ENCODE assay signal across 14 cellular contexts in the genomic region with DNA sequence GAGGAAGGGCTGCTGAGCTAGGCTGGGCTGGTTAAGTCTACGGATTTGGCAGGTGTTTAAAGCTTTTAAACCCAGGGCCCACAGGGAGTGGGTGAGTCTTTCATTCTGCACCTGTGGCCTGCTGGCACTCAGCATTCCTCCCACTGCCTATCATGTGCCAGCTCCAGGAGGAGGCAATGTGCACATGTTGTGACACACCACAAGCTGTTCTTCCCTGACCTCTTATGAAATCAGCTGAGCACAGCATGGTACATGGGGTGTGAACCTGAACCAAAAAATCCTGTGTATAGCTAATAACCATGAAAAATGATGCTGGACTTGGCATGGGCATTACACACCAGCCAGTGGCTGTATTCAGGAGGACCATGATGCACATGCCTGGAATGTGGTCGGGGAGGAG.
DNase-seq lines count a peak whose midpoint lies in the region; ATAC-seq, FAIRE-seq and TF ChIP-seq lines count a peak whose summit lies in the region.
"Had no signal": no experiment of that assay in that cellular context is flagged by ENCODE, and none has a peak within 500 bp of the region (broad histone marks: within the 10 kb centered on the region; RNA-seq: fewer than 3 reads in every experiment).

No MANE protein-coding gene starts in this region.

- H3K4me3 Mint-ChIP-seq in MCF 10A (ENCODE audit: unreplicated experiment): no peak overlapping the region
- H3K4me3 Mint-ChIP-seq in Caco-2 (ENCODE audit: unreplicated experiment): no peak overlapping the region
- H3K4me3 Mint-ChIP-seq: activated T-cell treated with anti-CD3 and anti-CD28 coated beads, Interleukin-2, amount 50 U/mL, for 72 hours; effector memory CD8-positive, alpha-beta T cell had no signal

- H3K36me3 Mint-ChIP-seq in MCF 10A (ENCODE audit: insufficient read depth, unreplicated experiment) (no peaks in the 10 kb centered on the region), Caco-2 (ENCODE audit: insufficient read depth, unreplicated experiment) (no peaks in the 10 kb centered on the region)

- intact Hi-C loops in MCF 10A (cut with micrococcal nuclease) (no loop called here), breast epithelium (cut with DNase I; ENCODE audit: low total_unique reads) (no loop called here), Caco-2 (cut with micrococcal nuclease; ENCODE audit: unreplicated experiment) (no loop called here)

- H3K4me1 ChIP-seq in breast epithelium (no peaks in the 10 kb centered on the region), Caco-2 (no peaks in the 10 kb centered on the region)
- H3K4me1 ChIP-seq: ascending aorta, HAP-1, parathyroid adenoma had no signal

- ATAC-seq in GM21528 (IDR thresholded peaks at IDR 0.05; ENCODE audit: low FRiP score, unreplicated experiment): no peak
- ATAC-seq: activated T-cell treated with anti-CD3 and anti-CD28 coated beads, Interleukin-2, amount 50 U/mL, for 72 hours; effector memory CD8-positive, alpha-beta T cell had no signal

- H3K27me3 Mint-ChIP-seq in MCF 10A (ENCODE audit: insufficient read depth, unreplicated experiment) (peaks cover 12% of the 10 kb centered on the region), Caco-2 (ENCODE audit: insufficient read depth, unreplicated experiment) (no peaks in the 10 kb centered on the region)
- H3K27me3 Mint-ChIP-seq: effector memory CD8-positive, alpha-beta T cell had no signal

- H3K4me3 ChIP-seq in breast epithelium (no peak overlapping the region), epithelial cell of proximal tubule (ENCODE audit: low read depth, low read length) (no peak overlapping the region), Caco-2 (ENCODE audit: low read depth, low read length) (no peak overlapping the region)
- H3K4me3 ChIP-seq: ascending aorta, HAP-1 had no signal

- H3K27ac Mint-ChIP-seq in MCF 10A (ENCODE audit: low read depth, unreplicated experiment) (no peak overlapping the region), Caco-2 (ENCODE audit: unreplicated experiment) (no peak overlapping the region)
- H3K27ac Mint-ChIP-seq: effector memory CD8-positive, alpha-beta T cell had no signal

- no peak for FAIRE-seq in GM19239 (lab: Jason Lieb, UNC)

- no peaks in the 10 kb centered on the region for H3K27me3 ChIP-seq in breast epithelium
- no peaks in the 10 kb centered on the region for H3K27me3 ChIP-seq in Caco-2 (replicated peaks; ENCODE audit: control insufficient read depth, insufficient read depth, low read length)
- H3K27me3 ChIP-seq: ascending aorta had no signal

- no peak overlapping the region for H3K27ac ChIP-seq in breast epithelium
- H3K27ac ChIP-seq: ascending aorta, parathyroid adenoma had no signal

- H3K9me3 Mint-ChIP-seq in MCF 10A (ENCODE audit: unreplicated experiment) (no peaks in the 10 kb centered on the region), Caco-2 (ENCODE audit: unreplicated experiment) (no peaks in the 10 kb centered on the region)

- CTCF ChIA-PET in MCF 10A (lab: Yijun Ruan, JAX) (interaction anchor here (0.6 to 1.0 kb wide), 3 partner anchors 8 to 1126 kb away, joined by 3 to 4 read pairs (median 3); no protein-coding TSS in a partner anchor), Caco-2 (lab: Charles Lee) (no interaction called here)

- H3K4me1 Mint-ChIP-seq in MCF 10A (ENCODE audit: insufficient read depth, unreplicated experiment): peaks cover 15% of the 10 kb centered on the region
- H3K4me1 Mint-ChIP-seq in Caco-2 (ENCODE audit: low read depth, unreplicated experiment): no peaks in the 10 kb centered on the region

- DNase-seq in MCF 10A (ENCODE audit: unreplicated experiment): peak; percentile 60
- no peak for DNase-seq in breast epithelium (ENCODE audit: low spot score in 2 of 2)
- peak; percentile 89 for DNase-seq in NCI-H2171 treated with DMSO at 0.1 percent for 48 hours (lab: John Stamatoyannopoulos, UW)
- peak; percentile 30 for DNase-seq in epithelial cell of proximal tubule (ENCODE audit: low read depth)
- no peak for DNase-seq in KG1 (lab: John Stamatoyannopoulos, UW)
- DNase-seq in GM19239 (ENCODE audit: insufficient read length, low spot score): no peak
- no peak for DNase-seq in Caco-2
- DNase-seq: activated T-cell treated with anti-CD3 and anti-CD28 coated beads, Interleukin-2, amount 50 U/mL, for 72 hours; effector memory CD8-positive, alpha-beta T cell; hippocampal formation had no signal

- TF ChIP-seq CTCF in MCF 10A (IDR thresholded peaks at IDR 0.05; ENCODE audit: unreplicated experiment) (no peak), breast epithelium (IDR thresholded peaks at IDR 0.05) (no peak), epithelial cell of proximal tubule (conservative IDR thresholded peaks at IDR 0.05; ENCODE audit: low read depth, low read length) (peak; percentile 12), Caco-2 (IDR thresholded peaks at IDR 0.05; ENCODE audit: insufficient read depth in 1 of 2, low read depth in 1 of 2, low read length in 1 of 2, severe bottlenecking in 1 of 2, unreplicated experiment in 1 of 2) (no peak)

- no TSS peak for BruUV-seq in MCF 10A (replicated peaks; lab: Mats Ljungman, UMichigan)
- no TSS peak for BruUV-seq in Caco-2 (replicated peaks; lab: Mats Ljungman, UMichigan)

- no peak for TF ChIP-seq POLR2A in breast epithelium (IDR thresholded peaks at IDR 0.05)

- POLR2A ChIA-PET in MCF 10A (lab: Yijun Ruan, JAX) (interaction anchor here (0.7 to 1.1 kb wide), 3 partner anchors 9 to 594 kb away, joined by 3 read pairs; no protein-coding TSS in a partner anchor), Caco-2 (lab: Charles Lee) (no interaction called here)

- H3K9me3 ChIP-seq in breast epithelium: no peaks in the 10 kb centered on the region
- no peaks in the 10 kb centered on the region for H3K9me3 ChIP-seq in Caco-2
- H3K9me3 ChIP-seq: ascending aorta, HAP-1 had no signal

- H3K36me3 ChIP-seq in breast epithelium: no peaks in the 10 kb centered on the region
- no peaks in the 10 kb centered on the region for H3K36me3 ChIP-seq in Caco-2 (ENCODE audit: control insufficient read depth, insufficient read depth, low read length)
- H3K36me3 ChIP-seq: ascending aorta had no signal

Comparison
In these comparisons a context has a peak if more than half of its experiments do, and no peak if none do; other contexts are left out.
1. DNase-seq: peak in MCF 10A (single experiment), NCI-H2171 treated with DMSO at 0.1 percent for 48 hours (single experiment) and epithelial cell of proximal tubule (single experiment); none in breast epithelium (0 of 2), KG1 (single experiment), GM19239 (single experiment) and Caco-2 (0 of 2).